ENCODE assay signal across 10 cellular contexts in genomic region chr1:92484171-92484471, GRCh38. TPM values are rescaled to one million over a fixed set of nuclear protein-coding genes. Genes with fewer than 3 reads are reported as not detected.
A peak's percentile ranks its signal among the peaks of the same experiment; 100 is the strongest.
DNase-seq lines count a peak whose midpoint lies in the region; ATAC-seq and TF ChIP-seq lines count a peak whose summit lies in the region.
"Had no signal": no experiment of that assay in that cellular context is flagged by ENCODE, and none has a peak within 500 bp of the region (broad histone marks: within the 10 kb centered on the region; RNA-seq: fewer than 3 reads in every experiment).

No MANE protein-coding gene starts in this region.

- H3K9ac ChIP-seq in liver (ENCODE audit: low read depth in 1 of 2, low read length in 2 of 2) (no peak overlapping the region), subcutaneous abdominal adipose tissue (ENCODE audit: low read length in 5 of 5) (peak overlapping the region in 1 of 5 donors; percentile 17)

- H3K36me3 ChIP-seq in liver (ENCODE audit: control insufficient read depth in 4 of 4, insufficient read depth in 3 of 4, low read depth in 1 of 4, low read length in 3 of 4) (no peaks in the 10 kb centered on the region), subcutaneous abdominal adipose tissue (ENCODE audit: control insufficient read depth in 5 of 5, insufficient read depth in 5 of 5, low read length in 5 of 5) (no peaks in the 10 kb centered on the region)

- peaks cover 37% of the 10 kb centered on the region for H3K4me1 Mint-ChIP-seq in activated CD8-positive, alpha-beta memory T cell treated with anti-CD3 and anti-CD28 coated beads, Interleukin-2, amount 10 ng/mL, durations not matched to agents 7 days and 5 days
- peaks cover 14% of the 10 kb centered on the region for H3K4me1 Mint-ChIP-seq in activated T-helper 17 cell treated with anti-CD3 and anti-CD28 coated beads, Interleukin-2, amount 50 U/mL, for 72 hours

- 3% methylated on average over 15 of the region's 15 CpGs for WGBS in liver

- no peaks in the 10 kb centered on the region for H3K9me3 Mint-ChIP-seq in activated CD8-positive, alpha-beta memory T cell treated with anti-CD3 and anti-CD28 coated beads, Interleukin-2, amount 10 ng/mL, durations not matched to agents 7 days and 5 days (ENCODE audit: low read depth)
- H3K9me3 Mint-ChIP-seq in activated T-helper 17 cell treated with anti-CD3 and anti-CD28 coated beads, Interleukin-2, amount 50 U/mL, for 72 hours = no peaks in the 10 kb centered on the region

- peaks cover 28 to 62% (median 54%) of the 10 kb centered on the region in 4 donors for H3K4me1 ChIP-seq in liver (ENCODE audit: control insufficient read depth in 4 of 4, insufficient read depth in 4 of 4, low read length in 3 of 4)
- peaks cover 2 to 66% (median 59%) of the 10 kb centered on the region in 5 donors for H3K4me1 ChIP-seq in subcutaneous abdominal adipose tissue (ENCODE audit: control insufficient read depth in 5 of 5, insufficient read depth in 5 of 5, low read length in 5 of 5)

- no peak for TF ChIP-seq CTCF in liver (IDR thresholded peaks at IDR 0.05; ENCODE audit: low read depth, low read length, missing input control)

- no peak for TF ChIP-seq RAD21 in liver (IDR thresholded peaks at IDR 0.05)

- peak overlapping the region in 2 of 3 donors; percentile 32 to 71 for H3K4me3 ChIP-seq in liver (ENCODE audit: low read depth in 1 of 3, low read length in 3 of 3)
- peak overlapping the region in 4 of 5 donors; percentile 61 to 73 (median 64) for H3K4me3 ChIP-seq in subcutaneous abdominal adipose tissue (ENCODE audit: low read depth in 1 of 5, low read length in 5 of 5)

- DNase-seq in activated CD8-positive, alpha-beta memory T cell treated with anti-CD3 and anti-CD28 coated beads, Interleukin-2, amount 10 ng/mL, durations not matched to agents 7 days and 5 days = no peak
- no peak for DNase-seq in activated CD8-positive, alpha-beta memory T cell treated with anti-CD3 and anti-CD28 coated beads, Interleukin-2, amount 50 U/mL, for 4 hours
- no peak for DNase-seq in H4 (ENCODE audit: low spot score)
- DNase-seq in stimulated activated CD4-positive, alpha-beta T cell treated with anti-CD3 and anti-CD28 coated beads, Interleukin-4, amount 100 ng/mL, for 4 hours = no peak
- no peak for DNase-seq in central memory CD4-positive, alpha-beta T cell
- DNase-seq: NCI-H1436 treated with DMSO at 0.1 percent for 48 hours had no signal

- H3K27me3 Mint-ChIP-seq in activated CD8-positive, alpha-beta memory T cell treated with anti-CD3 and anti-CD28 coated beads, Interleukin-2, amount 10 ng/mL, durations not matched to agents 7 days and 5 days = no peaks in the 10 kb centered on the region
- no peaks in the 10 kb centered on the region for H3K27me3 Mint-ChIP-seq in activated T-helper 17 cell treated with anti-CD3 and anti-CD28 coated beads, Interleukin-2, amount 50 U/mL, for 72 hours

- H3K27ac ChIP-seq in liver (ENCODE audit: low read depth in 1 of 2, low read length in 2 of 2) (no peak overlapping the region), subcutaneous abdominal adipose tissue (ENCODE audit: low read depth, low read length) (no peak overlapping the region)

- H3K9me3 ChIP-seq in liver (ENCODE audit: control insufficient read depth in 4 of 4, low read length in 3 of 4) (no peaks in the 10 kb centered on the region), subcutaneous abdominal adipose tissue (ENCODE audit: control insufficient read depth in 5 of 5, low read length in 5 of 5) (no peaks in the 10 kb centered on the region)

- H3K27me3 ChIP-seq in liver (ENCODE audit: control insufficient read depth in 4 of 4, insufficient read depth in 4 of 4, low read length in 3 of 4) = peaks cover 0 to 14% (median 3%) of the 10 kb centered on the region in 4 donors
- peaks cover 33 to 70% (median 53%) of the 10 kb centered on the region in 5 donors for H3K27me3 ChIP-seq in subcutaneous abdominal adipose tissue (ENCODE audit: control insufficient read depth in 5 of 5, insufficient read depth in 4 of 5, low read length in 5 of 5)

- peaks cover 44% of the 10 kb centered on the region for H3K36me3 Mint-ChIP-seq in activated CD8-positive, alpha-beta memory T cell treated with anti-CD3 and anti-CD28 coated beads, Interleukin-2, amount 10 ng/mL, durations not matched to agents 7 days and 5 days
- peaks cover 64% of the 10 kb centered on the region for H3K36me3 Mint-ChIP-seq in activated T-helper 17 cell treated with anti-CD3 and anti-CD28 coated beads, Interleukin-2, amount 50 U/mL, for 72 hours (ENCODE audit: low read depth)

- H3K27ac Mint-ChIP-seq in activated CD8-positive, alpha-beta memory T cell treated with anti-CD3 and anti-CD28 coated beads, Interleukin-2, amount 10 ng/mL, durations not matched to agents 7 days and 5 days = peak overlapping the region; percentile 94
- peak overlapping the region; percentile 98 for H3K27ac Mint-ChIP-seq in activated T-helper 17 cell treated with anti-CD3 and anti-CD28 coated beads, Interleukin-2, amount 50 U/mL, for 72 hours

- H3K4me3 Mint-ChIP-seq in activated CD8-positive, alpha-beta memory T cell treated with anti-CD3 and anti-CD28 coated beads, Interleukin-2, amount 10 ng/mL, durations not matched to agents 7 days and 5 days = peak overlapping the region; percentile 95
- H3K4me3 Mint-ChIP-seq in activated T-helper 17 cell treated with anti-CD3 and anti-CD28 coated beads, Interleukin-2, amount 50 U/mL, for 72 hours = peak overlapping the region; percentile 99

- CTCF ChIA-PET in activated CD8-positive, alpha-beta memory T cell treated with anti-CD3 and anti-CD28 coated beads, Interleukin-2, amount 10 ng/mL, durations not matched to agents 7 days and 5 days (lab: Charles Lee) = interaction anchor here (0.7 to 14.6 kb wide), 11 partner anchors 8 to 168 kb away, joined by 3 to 296 read pairs (median 8); no protein-coding TSS in a partner anchor

- no peak for ATAC-seq in activated CD8-positive, alpha-beta memory T cell treated with anti-CD3 and anti-CD28 coated beads, Interleukin-2, amount 10 ng/mL, durations not matched to agents 7 days and 5 days
- ATAC-seq in activated T-helper 17 cell treated with anti-CD3 and anti-CD28 coated beads, Interleukin-2, amount 50 U/mL, for 72 hours (replicated peaks) = no peak

TF ChIP-seq in liver, 16 proteins besides CTCF, POLR2A, EP300 and RAD21 (continues in another document):
- TF ChIP-seq NR2F2 (IDR thresholded peaks at IDR 0.05) = no peak
- TF ChIP-seq JUND (IDR thresholded peaks at IDR 0.05) = no peak
- no peak for TF ChIP-seq SP1 (IDR thresholded peaks at IDR 0.05)
- no peak for TF ChIP-seq YY1 (IDR thresholded peaks at IDR 0.05)
- no peak for TF ChIP-seq ATF3 (IDR thresholded peaks at IDR 0.05)
- TF ChIP-seq TAF1 (conservative IDR thresholded peaks at IDR 0.05) = no peak
- no peak for TF ChIP-seq HNF4G (IDR thresholded peaks at IDR 0.05)
- no peak for TF ChIP-seq EGR1 (IDR thresholded peaks at IDR 0.05; ENCODE audit: low read depth in 2 of 2)
- no peak for TF ChIP-seq FOXA2 (IDR thresholded peaks at IDR 0.05)
- no peak for TF ChIP-seq GABPA (IDR thresholded peaks at IDR 0.05 in 1 of 2, conservative IDR thresholded peaks at IDR 0.05 in 1 of 2)
- TF ChIP-seq REST (IDR thresholded peaks at IDR 0.05) = no peak
- no peak for TF ChIP-seq RXRA (IDR thresholded peaks at IDR 0.05)
- TF ChIP-seq MAX (IDR thresholded peaks at IDR 0.05) = no peak

RNA-seq across cellular contexts. Expression of gene GFI1, which starts 2.6 kb away (rescaled TPM):
- total RNA-seq in activated CD8-positive, alpha-beta memory T cell treated with anti-CD3 and anti-CD28 coated beads, Interleukin-2, amount 10 ng/mL, durations not matched to agents 7 days and 5 days = 100 to 1,000 TPM in 1 of 2 experiments, 10 to 100 TPM in 1; 87.8 to 101 TPM
- total RNA-seq in activated T-helper 17 cell treated with anti-CD3 and anti-CD28 coated beads, Interleukin-2, amount 50 U/mL, for 72 hours = 10 to 100 TPM; 33.0 to 38.6 TPM
- 1 to 10 TPM in 1 of 2 donors, under 1 TPM in 1; 0.67 to 3.9 TPM for total RNA-seq in liver
- under 1 TPM; 0.22 to 0.43 TPM for polyA plus RNA-seq in liver
- 0.17 and 0.80 TPM in 2 replicates for total RNA-seq in H4 (2014; rRNA removed; shearing (Covaris generic))
- total RNA-seq: lung microvascular endothelial cell had no signal

Comparison
In these comparisons a context has a peak if more than half of its experiments do, and no peak if none do; other contexts are left out.
1. RNA of gene GFI1, which starts 2.6 kb away (total RNA-seq): 87.8 to 101 TPM in activated CD8-positive, alpha-beta memory T cell treated with anti-CD3 and anti-CD28 coated beads, Interleukin-2, amount 10 ng/mL, durations not matched to agents 7 days and 5 days and 33.0 to 38.6 TPM in activated T-helper 17 cell treated with anti-CD3 and anti-CD28 coated beads, Interleukin-2, amount 50 U/mL, for 72 hours; 0.67 to 3.9 TPM in liver and 0.17 to 0.80 TPM in H4; every median in the first group is over 4 times any median in the second.